In genomic region chr19:57914517-57914916, GRCh38 we compare ENCODE assay signal across 18 cellular contexts. TPM values are rescaled to one million over a fixed set of nuclear protein-coding genes. Genes with fewer than 3 reads are reported as not detected.
DNase-seq lines count a peak whose midpoint lies in the region; ATAC-seq and TF ChIP-seq lines count a peak whose summit lies in the region.
"Had no signal": no experiment of that assay in that cellular context is flagged by ENCODE, and none has a peak within 500 bp of the region (broad histone marks: within the 10 kb centered on the region; RNA-seq: fewer than 3 reads in every experiment).

No MANE protein-coding gene starts in this region.

- H3K27ac ChIP-seq in mammary epithelial cell (ENCODE audit: insufficient read depth, low read depth, low read length) (no peak overlapping the region), liver (ENCODE audit: low read depth in 1 of 2, low read length in 2 of 2) (no peak overlapping the region)
- H3K27ac ChIP-seq: esophagus squamous epithelium, heart left ventricle, prostate gland had no signal

- 100% methylated on average over 2 of the region's 3 CpGs for WGBS in mammary epithelial cell (ENCODE audit: low coverage, missing lambda C conversion rate)
- WGBS in liver: 34% methylated on average over 3 of the region's 3 CpGs

- TF ChIP-seq CTCF in MCF 10A (IDR thresholded peaks at IDR 0.05; ENCODE audit: unreplicated experiment) (no peak), mammary epithelial cell (conservative IDR thresholded peaks at IDR 0.05 in 1 of 2, IDR thresholded peaks at IDR 0.05 in 1 of 2; ENCODE audit: extremely low read depth in 1 of 2, insufficient read depth in 1 of 2, low read depth in 1 of 2, low read length in 2 of 2) (no peak), liver (IDR thresholded peaks at IDR 0.05; ENCODE audit: low read depth, low read length, missing input control) (no peak)

- DNase-seq in MCF 10A (ENCODE audit: unreplicated experiment) (no peak), mammary epithelial cell (no peak)
- DNase-seq in activated T-helper 2 cell treated with anti-CD3 and anti-CD28 coated beads, Interferon-gamma antibody, Interleukin-2, Interleukin-4, amounts not matched to agents 10 μg/mL and 5 μg/mL and 100 μg/mL, durations not matched to agents 14 hours and 24 hours and 36 hours (ENCODE audit: low spot score): no peak
- no peak for DNase-seq in activated CD4-positive, alpha-beta T cell treated with anti-CD3 and anti-CD28 coated beads for 48 hours
- DNase-seq in activated CD8-positive, alpha-beta memory T cell treated with anti-CD3 and anti-CD28 coated beads, Interleukin-2, amount 10 ng/mL, durations not matched to agents 7 days and 5 days: no peak
- DNase-seq: activated CD4-positive, alpha-beta T cell treated with anti-CD3 and anti-CD28 coated beads for 4 hours; activated effector memory CD4-positive, alpha-beta T cell treated with anti-CD3 and anti-CD28 coated beads, Interleukin-2, amount 50 U/mL, for 16 hours; dermis blood vessel endothelial cell; esophagus squamous epithelium; heart left ventricle; NCI-H146; NCI-H345; SHP77; T1000 had no signal

- intact Hi-C loops in MCF 10A (cut with micrococcal nuclease): loop anchor here (10.0 kb wide), 1 partner anchor 340 kb away; the partner anchor contains the start of gene ZNF416
- intact Hi-C loops in mammary epithelial cell (cut with micrococcal nuclease): loop anchor here (10.0 kb wide), 1 partner anchor 340 kb away; the partner anchor contains the start of gene ZNF416
- intact Hi-C loops in activated T-helper 2 cell treated with anti-CD3 and anti-CD28 coated beads, Interferon-gamma antibody, Interleukin-2, Interleukin-4, amounts not matched to agents 10 μg/mL and 5 μg/mL and 100 μg/mL, durations not matched to agents 14 hours and 24 hours and 36 hours (cut with micrococcal nuclease): loop anchor here (10.0 kb wide), 1 partner anchor 60 kb away; no protein-coding TSS in a partner anchor

- H3K36me3 ChIP-seq in mammary epithelial cell (ENCODE audit: insufficient read depth, low read length) (peaks cover 4% of the 10 kb centered on the region), liver (ENCODE audit: control insufficient read depth in 4 of 4, insufficient read depth in 3 of 4, low read depth in 1 of 4, low read length in 3 of 4) (peaks cover 0 to 29% (median 21%) of the 10 kb centered on the region in 4 donors)

- dilution Hi-C loops in mammary epithelial cell (cut with HindIII; ENCODE audit: low sequenced_read_pairs): no loop called here

- peaks cover 47% of the 10 kb centered on the region for H3K36me3 Mint-ChIP-seq in MCF 10A (ENCODE audit: insufficient read depth, unreplicated experiment)
- peaks cover 72% of the 10 kb centered on the region for H3K36me3 Mint-ChIP-seq in activated T-helper 2 cell treated with anti-CD3 and anti-CD28 coated beads, Interferon-gamma antibody, Interleukin-2, Interleukin-4, amounts not matched to agents 10 μg/mL and 5 μg/mL and 100 μg/mL, durations not matched to agents 14 hours and 24 hours and 36 hours (ENCODE audit: low read depth)
- H3K36me3 Mint-ChIP-seq in stimulated activated memory B cell treated with anti-CD40 and anti-IgM and Interleukin-4, amounts not matched to agents 10 μg/mL and 1 μg/mL and 100 μg/mL, for 72 hours: peaks cover 68% of the 10 kb centered on the region
- peaks cover 70% of the 10 kb centered on the region for H3K36me3 Mint-ChIP-seq in activated CD8-positive, alpha-beta memory T cell treated with anti-CD3 and anti-CD28 coated beads, Interleukin-2, amount 10 ng/mL, durations not matched to agents 7 days and 5 days

- no peak overlapping the region for H2AFZ ChIP-seq in mammary epithelial cell (ENCODE audit: low read depth, low read length)

- H3K4me1 ChIP-seq in mammary epithelial cell (ENCODE audit: insufficient read depth, low read length): no peaks in the 10 kb centered on the region
- H3K4me1 ChIP-seq in liver (ENCODE audit: control insufficient read depth in 4 of 4, insufficient read depth in 4 of 4, low read length in 3 of 4): peaks cover 0 to 17% (median 13%) of the 10 kb centered on the region in 4 donors
- H3K4me1 ChIP-seq: prostate gland had no signal

- H3K4me3 ChIP-seq in mammary epithelial cell (replicated peaks in 1 of 3; ENCODE audit: insufficient read depth in 1 of 3, low read depth in 2 of 3, low read length in 3 of 3) (no peak overlapping the region), liver (ENCODE audit: low read depth in 1 of 3, low read length in 3 of 3) (peak overlapping the region in 1 of 3 donors; percentile 97)

- peaks cover 32% of the 10 kb centered on the region for H3K9me3 Mint-ChIP-seq in MCF 10A (ENCODE audit: unreplicated experiment)
- peaks cover 59% of the 10 kb centered on the region for H3K9me3 Mint-ChIP-seq in activated T-helper 2 cell treated with anti-CD3 and anti-CD28 coated beads, Interferon-gamma antibody, Interleukin-2, Interleukin-4, amounts not matched to agents 10 μg/mL and 5 μg/mL and 100 μg/mL, durations not matched to agents 14 hours and 24 hours and 36 hours
- H3K9me3 Mint-ChIP-seq in stimulated activated memory B cell treated with anti-CD40 and anti-IgM and Interleukin-4, amounts not matched to agents 10 μg/mL and 1 μg/mL and 100 μg/mL, for 72 hours: peaks cover 4% of the 10 kb centered on the region
- H3K9me3 Mint-ChIP-seq in activated CD8-positive, alpha-beta memory T cell treated with anti-CD3 and anti-CD28 coated beads, Interleukin-2, amount 10 ng/mL, durations not matched to agents 7 days and 5 days (ENCODE audit: low read depth): peaks cover 23% of the 10 kb centered on the region

- no peak overlapping the region for H3K27ac Mint-ChIP-seq in MCF 10A (ENCODE audit: low read depth, unreplicated experiment)
- H3K27ac Mint-ChIP-seq in activated T-helper 2 cell treated with anti-CD3 and anti-CD28 coated beads, Interferon-gamma antibody, Interleukin-2, Interleukin-4, amounts not matched to agents 10 μg/mL and 5 μg/mL and 100 μg/mL, durations not matched to agents 14 hours and 24 hours and 36 hours: no peak overlapping the region
- H3K27ac Mint-ChIP-seq in stimulated activated memory B cell treated with anti-CD40 and anti-IgM and Interleukin-4, amounts not matched to agents 10 μg/mL and 1 μg/mL and 100 μg/mL, for 72 hours: no peak overlapping the region
- H3K27ac Mint-ChIP-seq in activated CD8-positive, alpha-beta memory T cell treated with anti-CD3 and anti-CD28 coated beads, Interleukin-2, amount 10 ng/mL, durations not matched to agents 7 days and 5 days: no peak overlapping the region

- in situ Hi-C loops in mammary epithelial cell (cut with MboI; ENCODE audit: low sequenced_read_pairs in 2 of 2): no loop called here

- H3K27me3 ChIP-seq in mammary epithelial cell (ENCODE audit: insufficient read depth, low read length): no peaks in the 10 kb centered on the region
- no peaks in the 10 kb centered on the region for H3K27me3 ChIP-seq in liver (ENCODE audit: control insufficient read depth in 4 of 4, insufficient read depth in 4 of 4, low read length in 3 of 4)
- H3K27me3 ChIP-seq: esophagus squamous epithelium, heart left ventricle had no signal

- H3K9ac ChIP-seq in mammary epithelial cell (ENCODE audit: insufficient read depth, low read length) (no peak overlapping the region), liver (ENCODE audit: low read depth in 1 of 2, low read length in 2 of 2) (no peak overlapping the region)

- H3K27me3 Mint-ChIP-seq in MCF 10A (ENCODE audit: insufficient read depth, unreplicated experiment): no peaks in the 10 kb centered on the region
- no peaks in the 10 kb centered on the region for H3K27me3 Mint-ChIP-seq in activated T-helper 2 cell treated with anti-CD3 and anti-CD28 coated beads, Interferon-gamma antibody, Interleukin-2, Interleukin-4, amounts not matched to agents 10 μg/mL and 5 μg/mL and 100 μg/mL, durations not matched to agents 14 hours and 24 hours and 36 hours (ENCODE audit: low read depth)
- H3K27me3 Mint-ChIP-seq in stimulated activated memory B cell treated with anti-CD40 and anti-IgM and Interleukin-4, amounts not matched to agents 10 μg/mL and 1 μg/mL and 100 μg/mL, for 72 hours: no peaks in the 10 kb centered on the region
- no peaks in the 10 kb centered on the region for H3K27me3 Mint-ChIP-seq in activated CD8-positive, alpha-beta memory T cell treated with anti-CD3 and anti-CD28 coated beads, Interleukin-2, amount 10 ng/mL, durations not matched to agents 7 days and 5 days

- peak overlapping the region; percentile 93 for H3K4me3 Mint-ChIP-seq in MCF 10A (ENCODE audit: unreplicated experiment)
- H3K4me3 Mint-ChIP-seq in activated T-helper 2 cell treated with anti-CD3 and anti-CD28 coated beads, Interferon-gamma antibody, Interleukin-2, Interleukin-4, amounts not matched to agents 10 μg/mL and 5 μg/mL and 100 μg/mL, durations not matched to agents 14 hours and 24 hours and 36 hours (ENCODE audit: low read depth): peak overlapping the region; percentile 94
- H3K4me3 Mint-ChIP-seq in stimulated activated memory B cell treated with anti-CD40 and anti-IgM and Interleukin-4, amounts not matched to agents 10 μg/mL and 1 μg/mL and 100 μg/mL, for 72 hours: peak overlapping the region; percentile 35
- no peak overlapping the region for H3K4me3 Mint-ChIP-seq in activated CD8-positive, alpha-beta memory T cell treated with anti-CD3 and anti-CD28 coated beads, Interleukin-2, amount 10 ng/mL, durations not matched to agents 7 days and 5 days

- CTCF ChIA-PET in MCF 10A (lab: Yijun Ruan, JAX): interaction anchor here (0.6 to 1.4 kb wide), 4 partner anchors 12 to 415 kb away, joined by 3 to 5 read pairs (median 3); partner anchors contain the start of genes ZNF551 and ZNF773
- CTCF ChIA-PET in mammary epithelial cell (lab: Charles Lee; ENCODE audit: low non-redundant PET): no interaction called here
- CTCF ChIA-PET in activated CD8-positive, alpha-beta memory T cell treated with anti-CD3 and anti-CD28 coated beads, Interleukin-2, amount 10 ng/mL, durations not matched to agents 7 days and 5 days (lab: Charles Lee): no interaction called here

- no peak for TF ChIP-seq RAD21 in liver (IDR thresholded peaks at IDR 0.05)

- peaks cover 37% of the 10 kb centered on the region for H3K79me2 ChIP-seq in mammary epithelial cell (ENCODE audit: insufficient read depth, low read length)

- H4K20me1 ChIP-seq in mammary epithelial cell (ENCODE audit: insufficient read depth, low read length): no peaks in the 10 kb centered on the region

- peaks cover 9% of the 10 kb centered on the region for H3K4me1 Mint-ChIP-seq in MCF 10A (ENCODE audit: insufficient read depth, unreplicated experiment)
- peaks cover 21% of the 10 kb centered on the region for H3K4me1 Mint-ChIP-seq in activated T-helper 2 cell treated with anti-CD3 and anti-CD28 coated beads, Interferon-gamma antibody, Interleukin-2, Interleukin-4, amounts not matched to agents 10 μg/mL and 5 μg/mL and 100 μg/mL, durations not matched to agents 14 hours and 24 hours and 36 hours (ENCODE audit: low read depth)
- H3K4me1 Mint-ChIP-seq in stimulated activated memory B cell treated with anti-CD40 and anti-IgM and Interleukin-4, amounts not matched to agents 10 μg/mL and 1 μg/mL and 100 μg/mL, for 72 hours: peaks cover 45% of the 10 kb centered on the region
- H3K4me1 Mint-ChIP-seq in activated CD8-positive, alpha-beta memory T cell treated with anti-CD3 and anti-CD28 coated beads, Interleukin-2, amount 10 ng/mL, durations not matched to agents 7 days and 5 days: peaks cover 33% of the 10 kb centered on the region

- H3K4me2 ChIP-seq in mammary epithelial cell (ENCODE audit: insufficient read depth, low read depth, low read length): no peak overlapping the region

- BruUV-seq in MCF 10A (replicated peaks; lab: Mats Ljungman, UMichigan) (no TSS peak), mammary epithelial cell (replicated peaks; lab: Mats Ljungman, UMichigan) (no TSS peak)

- POLR2A ChIA-PET in MCF 10A (lab: Yijun Ruan, JAX): no interaction called here

- ATAC-seq in stimulated activated memory B cell treated with anti-CD40 and anti-IgM and Interleukin-4, amounts not matched to agents 10 μg/mL and 1 μg/mL and 100 μg/mL, for 72 hours: no peak
- ATAC-seq in HG03280 (IDR thresholded peaks at IDR 0.05; ENCODE audit: unreplicated experiment): no peak
- ATAC-seq in activated CD8-positive, alpha-beta memory T cell treated with anti-CD3 and anti-CD28 coated beads, Interleukin-2, amount 10 ng/mL, durations not matched to agents 7 days and 5 days: no peak
- ATAC-seq: heart left ventricle had no signal

- H3K9me3 ChIP-seq in mammary epithelial cell (replicated peaks; ENCODE audit: insufficient read depth, low read length): peaks cover 3% of the 10 kb centered on the region
- H3K9me3 ChIP-seq in liver (ENCODE audit: control insufficient read depth in 4 of 4, low read length in 3 of 4): peaks cover 0 to 18% (median 5%) of the 10 kb centered on the region in 4 donors
- H3K9me3 ChIP-seq: prostate gland had no signal

RNA-seq across cellular contexts. Expression of gene ZNF417, which starts 1.9 kb away (rescaled TPM):
- total RNA-seq in MCF 10A (2022) (8.8 and 11.4 TPM in 2 replicates), mammary epithelial cell (10 to 100 TPM in 1 of 2 donors, 1 to 10 TPM in 1; 8.2 to 16.2 TPM), liver (10 to 100 TPM; 12.9 to 16.3 TPM)
- polyA plus RNA-seq in mammary epithelial cell (2.1 TPM), liver (1 to 10 TPM; 1.2 to 1.7 TPM)
- polyA minus RNA-seq in mammary epithelial cell: 14.6 TPM
- total RNA-seq in activated T-helper 2 cell treated with anti-CD3 and anti-CD28 coated beads, Interferon-gamma antibody, Interleukin-2, Interleukin-4, amounts not matched to agents 10 μg/mL and 5 μg/mL and 100 μg/mL, durations not matched to agents 14 hours and 24 hours and 36 hours: 10.6 and 11.4 TPM in 2 replicates
- total RNA-seq in activated CD8-positive, alpha-beta memory T cell treated with anti-CD3 and anti-CD28 coated beads, Interleukin-2, amount 10 ng/mL, durations not matched to agents 7 days and 5 days: 10 to 100 TPM; 17.8 to 24.0 TPM

RNA-seq across cellular contexts. Expression of gene ZNF418, which starts 20.7 kb away (rescaled TPM):
- not detected in 2 replicates for total RNA-seq in MCF 10A (2022)
- total RNA-seq in mammary epithelial cell: 1 to 10 TPM; 3.0 to 4.7 TPM
- 1.5 TPM for polyA plus RNA-seq in mammary epithelial cell
- 2.7 TPM for polyA minus RNA-seq in mammary epithelial cell
- 1.1 and 2.1 TPM in 2 replicates for total RNA-seq in activated T-helper 2 cell treated with anti-CD3 and anti-CD28 coated beads, Interferon-gamma antibody, Interleukin-2, Interleukin-4, amounts not matched to agents 10 μg/mL and 5 μg/mL and 100 μg/mL, durations not matched to agents 14 hours and 24 hours and 36 hours
- total RNA-seq in liver: 1 to 10 TPM; 2.6 to 3.1 TPM
- polyA plus RNA-seq in liver: 1 to 10 TPM in 1 of 2 donors, under 1 TPM in 1; 0.51 to 1.4 TPM
- 1 to 10 TPM; 5.7 to 6.6 TPM for total RNA-seq in activated CD8-positive, alpha-beta memory T cell treated with anti-CD3 and anti-CD28 coated beads, Interleukin-2, amount 10 ng/mL, durations not matched to agents 7 days and 5 days

RNA-seq across cellular contexts. Expression of gene ZNF814, which starts 25.7 kb away (rescaled TPM):
- total RNA-seq in MCF 10A (2022) (3.1 and 4.0 TPM in 2 replicates), mammary epithelial cell (10 to 100 TPM in 1 of 2 donors, 1 to 10 TPM in 1; 4.3 to 11.7 TPM), liver (10 to 100 TPM in 1 of 2 donors, 1 to 10 TPM in 1; 9.1 to 13.8 TPM)
- polyA plus RNA-seq in mammary epithelial cell (8.7 TPM), liver (1 to 10 TPM; 6.9 to 7.3 TPM)
- 53.5 TPM for polyA minus RNA-seq in mammary epithelial cell
- 11.4 and 12.3 TPM in 2 replicates for total RNA-seq in activated T-helper 2 cell treated with anti-CD3 and anti-CD28 coated beads, Interferon-gamma antibody, Interleukin-2, Interleukin-4, amounts not matched to agents 10 μg/mL and 5 μg/mL and 100 μg/mL, durations not matched to agents 14 hours and 24 hours and 36 hours
- total RNA-seq in activated CD8-positive, alpha-beta memory T cell treated with anti-CD3 and anti-CD28 coated beads, Interleukin-2, amount 10 ng/mL, durations not matched to agents 7 days and 5 days: 10 to 100 TPM; 26.7 to 28.1 TPM

RNA-seq across cellular contexts. Expression of gene ZNF256, which starts 33.0 kb away (rescaled TPM):
- 0.54 and 0.69 TPM in 2 replicates for total RNA-seq in MCF 10A (2022)
- total RNA-seq in mammary epithelial cell: 1 to 10 TPM; 3.7 to 5.8 TPM
- polyA plus RNA-seq in mammary epithelial cell: 2.1 TPM
- 5.5 TPM for polyA minus RNA-seq in mammary epithelial cell
- 2.7 and 3.0 TPM in 2 replicates for total RNA-seq in activated T-helper 2 cell treated with anti-CD3 and anti-CD28 coated beads, Interferon-gamma antibody, Interleukin-2, Interleukin-4, amounts not matched to agents 10 μg/mL and 5 μg/mL and 100 μg/mL, durations not matched to agents 14 hours and 24 hours and 36 hours
- total RNA-seq in liver: 1 to 10 TPM; 1.6 to 4.4 TPM
- under 1 TPM; 0.53 to 0.67 TPM for polyA plus RNA-seq in liver
- 1 to 10 TPM; 7.6 to 9.3 TPM for total RNA-seq in activated CD8-positive, alpha-beta memory T cell treated with anti-CD3 and anti-CD28 coated beads, Interleukin-2, amount 10 ng/mL, durations not matched to agents 7 days and 5 days

RNA-seq across cellular contexts. Expression of gene C19orf18, which starts 59.8 kb away (rescaled TPM):
- total RNA-seq in MCF 10A (2022): not detected in 2 replicates
- total RNA-seq in mammary epithelial cell: under 1 TPM; 0.50 to 0.92 TPM
- polyA plus RNA-seq in mammary epithelial cell: 0.08 TPM
- not detected for polyA minus RNA-seq in mammary epithelial cell
- 0.21 TPM in 1 of 2 replicates, not detected in the other for total RNA-seq in activated T-helper 2 cell treated with anti-CD3 and anti-CD28 coated beads, Interferon-gamma antibody, Interleukin-2, Interleukin-4, amounts not matched to agents 10 μg/mL and 5 μg/mL and 100 μg/mL, durations not matched to agents 14 hours and 24 hours and 36 hours
- under 1 TPM in 1 of 2 donors, not detected in 1; 0.23 TPM for total RNA-seq in liver
- under 1 TPM; 0.14 to 0.58 TPM for polyA plus RNA-seq in liver
- under 1 TPM; 0.33 to 0.88 TPM for total RNA-seq in activated CD8-positive, alpha-beta memory T cell treated with anti-CD3 and anti-CD28 coated beads, Interleukin-2, amount 10 ng/mL, durations not matched to agents 7 days and 5 days
